Comparison of ENCODE assay signal across 1 cellular context in the genomic region with DNA sequence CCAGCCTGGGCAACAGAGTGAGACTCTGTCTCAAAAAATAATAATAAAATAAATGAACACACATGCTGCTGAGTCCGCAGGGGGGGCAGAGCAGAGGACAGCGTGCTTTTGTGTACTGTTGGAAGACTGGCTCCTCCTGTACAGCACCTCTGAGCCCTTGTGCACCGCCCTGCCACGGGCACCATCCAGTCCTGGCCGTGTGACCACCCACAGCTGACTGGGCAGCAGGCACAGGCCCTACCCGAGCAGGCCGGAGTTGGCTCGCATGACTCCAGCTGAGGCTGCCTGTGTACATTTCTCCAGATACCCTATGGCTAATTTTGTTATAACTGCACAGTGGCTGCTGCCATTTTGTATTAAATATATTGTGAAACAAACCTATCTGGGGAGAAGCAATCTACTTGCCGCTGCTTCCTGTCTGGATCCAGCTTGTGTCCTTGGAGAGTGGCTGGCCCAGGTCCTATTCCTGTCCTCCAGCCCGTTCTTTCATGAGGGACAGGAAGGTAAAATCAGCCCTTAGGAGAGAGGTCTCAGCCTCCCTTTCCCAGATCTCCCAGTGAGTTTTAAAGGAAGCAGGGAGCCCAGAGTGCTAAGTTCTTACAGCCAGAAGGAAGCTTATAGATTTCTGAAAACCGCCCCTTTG.
TF ChIP-seq lines count a peak whose summit lies in the region.

No MANE protein-coding gene starts in this region.

TF ChIP-seq in GM12878, 131 proteins besides CTCF, POLR2A, EP300 and RAD21:
- TF ChIP-seq MTA3 (IDR thresholded peaks at IDR 0.05; ENCODE audit: borderline replicate concordance, low read length) (no peak), ETV6 (conservative IDR thresholded peaks at IDR 0.05 in 1 of 2, IDR thresholded peaks at IDR 0.05 in 1 of 2; ENCODE audit: borderline replicate concordance in 1 of 2, low read depth in 1 of 2) (no peak), SMAD5 (IDR thresholded peaks at IDR 0.05; ENCODE audit: low read depth) (no peak), SIN3A (IDR thresholded peaks at IDR 0.05; ENCODE audit: low read depth, low read length) (no peak), RELA (IDR thresholded peaks at IDR 0.05; ENCODE audit: borderline replicate concordance, partially characterized antibody) (no peak), RUNX3 (IDR thresholded peaks at IDR 0.05; ENCODE audit: low read length) (no peak)
- TF ChIP-seq, protein P1, sequence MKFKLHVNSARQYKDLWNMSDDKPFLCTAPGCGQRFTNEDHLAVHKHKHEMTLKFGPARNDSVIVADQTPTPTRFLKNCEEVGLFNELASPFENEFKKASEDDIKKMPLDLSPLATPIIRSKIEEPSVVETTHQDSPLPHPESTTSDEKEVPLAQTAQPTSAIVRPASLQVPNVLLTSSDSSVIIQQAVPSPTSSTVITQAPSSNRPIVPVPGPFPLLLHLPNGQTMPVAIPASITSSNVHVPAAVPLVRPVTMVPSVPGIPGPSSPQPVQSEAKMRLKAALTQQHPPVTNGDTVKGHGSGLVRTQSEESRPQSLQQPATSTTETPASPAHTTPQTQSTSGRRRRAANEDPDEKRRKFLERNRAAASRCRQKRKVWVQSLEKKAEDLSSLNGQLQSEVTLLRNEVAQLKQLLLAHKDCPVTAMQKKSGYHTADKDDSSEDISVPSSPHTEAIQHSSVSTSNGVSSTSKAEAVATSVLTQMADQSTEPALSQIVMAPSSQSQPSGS (IDR thresholded peaks at IDR 0.05; ENCODE audit: low read length) = no peak
TF ChIP-seq in GM12878: peak in this region for 0.
